1 cellular context compared by ENCODE assay signal in genomic region chr4:170003071-170004070, GRCh38.
TF ChIP-seq lines count a peak whose summit lies in the region.

No MANE protein-coding gene starts in this region.

TF ChIP-seq in HepG2, 621 proteins besides CTCF, POLR2A, EP300 and RAD21:
- no peak for TF ChIP-seq EHMT2 (IDR thresholded peaks at IDR 0.05; ENCODE audit: borderline replicate concordance, low read depth, low read length)
- TF ChIP-seq MAFF (IDR thresholded peaks at IDR 0.05; ENCODE audit: low read depth, low read length) = peak; percentile 99
- peak; percentile 97 to 99 for TF ChIP-seq MAFK (conservative IDR thresholded peaks at IDR 0.05 in 1 of 2, IDR thresholded peaks at IDR 0.05 in 1 of 2; ENCODE audit: low read length in 2 of 2)
